Comparison of ENCODE assay signal across 7 cellular contexts in genomic region chr19:49497047-49497789, GRCh38. TPM values are rescaled to one million over a fixed set of nuclear protein-coding genes. Genes with fewer than 3 reads are reported as not detected.
DNase-seq lines count a peak whose midpoint lies in the region; ATAC-seq and TF ChIP-seq lines count a peak whose summit lies in the region.

No MANE protein-coding gene starts in this region.

- peak; percentile 39 for TF ChIP-seq POLR2A in GM18526 (IDR thresholded peaks at IDR 0.05; ENCODE audit: extremely low read depth, insufficient read length)
- peak; percentile 52 for TF ChIP-seq POLR2A in erythroblast (IDR thresholded peaks at IDR 0.05; ENCODE audit: low read length)
- TF ChIP-seq POLR2A in transverse colon (IDR thresholded peaks at IDR 0.05) = peak; percentile 38

- H3K9me3 ChIP-seq in transverse colon = no peaks in the 10 kb centered on the region

- no peaks in the 10 kb centered on the region for H3K27me3 ChIP-seq in transverse colon

- no peak for TF ChIP-seq CTCF in transverse colon (IDR thresholded peaks at IDR 0.05)

- DNase-seq in NCI-H510A (lab: John Stamatoyannopoulos, UW) (peak; percentile 56), erythroblast (lab: John Stamatoyannopoulos, UW) (peak; percentile 88 to 90), naive B cell (peak; percentile 78), transverse colon (peak; percentile 86)
- DNase-seq in activated CD8-positive, alpha-beta memory T cell treated with anti-CD3 and anti-CD28 coated beads, Interleukin-2, amount 10 ng/mL, durations not matched to agents 7 days and 5 days = peak; percentile 85

- WGBS in transverse colon (ENCODE audit: low coverage in 1 of 2), 2 donors = 12 to 40% methylated on average over 1 to 22 of the region's 22 CpGs

- peak overlapping the region; percentile 88 to 97 (median 91) for H3K4me3 ChIP-seq in transverse colon

- peak overlapping the region; percentile 94 for H3K27ac Mint-ChIP-seq in activated CD8-positive, alpha-beta memory T cell treated with anti-CD3 and anti-CD28 coated beads, Interleukin-2, amount 10 ng/mL, durations not matched to agents 7 days and 5 days
- peak overlapping the region; percentile 99 to 100 (median 99) for H3K27ac Mint-ChIP-seq in naive B cell

- peaks cover 55% of the 10 kb centered on the region for H3K36me3 Mint-ChIP-seq in activated CD8-positive, alpha-beta memory T cell treated with anti-CD3 and anti-CD28 coated beads, Interleukin-2, amount 10 ng/mL, durations not matched to agents 7 days and 5 days
- H3K36me3 Mint-ChIP-seq in naive B cell = peaks cover 7 to 17% of the 10 kb centered on the region in 2 donors

- CTCF ChIA-PET in activated CD8-positive, alpha-beta memory T cell treated with anti-CD3 and anti-CD28 coated beads, Interleukin-2, amount 10 ng/mL, durations not matched to agents 7 days and 5 days (lab: Charles Lee) = interaction anchor here (1.7 to 2.9 kb wide), 2 partner anchors 9 to 81 kb away, joined by 3 to 9 read pairs; partner anchors contain the start of gene RPL13A

- peaks cover 0 to 30% (median 10%) of the 10 kb centered on the region in 4 donors for H3K36me3 ChIP-seq in transverse colon

- TF ChIP-seq EP300 in transverse colon (IDR thresholded peaks at IDR 0.05; ENCODE audit: low read depth) = no peak

- no peak for ATAC-seq in activated CD8-positive, alpha-beta memory T cell treated with anti-CD3 and anti-CD28 coated beads, Interleukin-2, amount 10 ng/mL, durations not matched to agents 7 days and 5 days
- ATAC-seq in naive B cell (ENCODE audit: low read depth in 2 of 2) (peak; percentile 18), HG03565 (IDR thresholded peaks at IDR 0.05; ENCODE audit: unreplicated experiment) (no peak)

- no peaks in the 10 kb centered on the region for H3K27me3 Mint-ChIP-seq in activated CD8-positive, alpha-beta memory T cell treated with anti-CD3 and anti-CD28 coated beads, Interleukin-2, amount 10 ng/mL, durations not matched to agents 7 days and 5 days
- H3K27me3 Mint-ChIP-seq in naive B cell = no peaks in the 10 kb centered on the region

- H3K4me1 Mint-ChIP-seq in activated CD8-positive, alpha-beta memory T cell treated with anti-CD3 and anti-CD28 coated beads, Interleukin-2, amount 10 ng/mL, durations not matched to agents 7 days and 5 days = peaks cover 65% of the 10 kb centered on the region
- peaks cover 40 to 66% (median 45%) of the 10 kb centered on the region in 3 donors for H3K4me1 Mint-ChIP-seq in naive B cell

- intact Hi-C loops in transverse colon (cut with DNase I; ENCODE audit: low total_unique reads) = no loop called here

- H3K4me1 ChIP-seq in transverse colon = peaks cover 18 to 43% (median 32%) of the 10 kb centered on the region in 4 donors

- H3K27ac ChIP-seq in transverse colon = peak overlapping the region; percentile 95 to 99 (median 96)

- no peaks in the 10 kb centered on the region for H3K9me3 Mint-ChIP-seq in activated CD8-positive, alpha-beta memory T cell treated with anti-CD3 and anti-CD28 coated beads, Interleukin-2, amount 10 ng/mL, durations not matched to agents 7 days and 5 days (ENCODE audit: low read depth)
- peaks cover 0 to 2% (median 0%) of the 10 kb centered on the region in 7 donors for H3K9me3 Mint-ChIP-seq in naive B cell

- in situ Hi-C loops in transverse colon (cut with MboI; ENCODE audit: low pct_ligation_motif_present in 1 of 4, low pct_unique_long_range_greater_than_20kb in 1 of 4, low sequenced_read_pairs in 3 of 4) = loop anchor here in 1 of 4 donors (25.0 kb wide), 1 partner anchor 365 kb away; the partner anchor contains the start of genes PNKP and PTOV1

- H3K4me3 Mint-ChIP-seq in activated CD8-positive, alpha-beta memory T cell treated with anti-CD3 and anti-CD28 coated beads, Interleukin-2, amount 10 ng/mL, durations not matched to agents 7 days and 5 days = peak overlapping the region; percentile 97
- peak overlapping the region; percentile 94 to 100 (median 98) for H3K4me3 Mint-ChIP-seq in naive B cell

RNA-seq across cellular contexts. Expression of gene RPS11, which starts 1.0 kb away (rescaled TPM):
- 1,000 to 10,000 TPM; 1,876 to 2,018 TPM for total RNA-seq in activated CD8-positive, alpha-beta memory T cell treated with anti-CD3 and anti-CD28 coated beads, Interleukin-2, amount 10 ng/mL, durations not matched to agents 7 days and 5 days
- polyA plus RNA-seq in naive B cell (ENCODE audit: low read depth in 6 of 6) = 1,000 to 10,000 TPM; 2,581 to 3,900 (median 3,339) TPM
- 1,000 to 10,000 TPM; 1,601 to 4,774 (median 2,823) TPM for total RNA-seq in transverse colon

RNA-seq across cellular contexts. Expression of gene RPL13A, which starts 9.8 kb away (rescaled TPM):
- 1,000 to 10,000 TPM; 2,143 to 2,523 TPM for total RNA-seq in activated CD8-positive, alpha-beta memory T cell treated with anti-CD3 and anti-CD28 coated beads, Interleukin-2, amount 10 ng/mL, durations not matched to agents 7 days and 5 days
- 1,000 to 10,000 TPM; 1,519 to 3,103 (median 2,606) TPM for polyA plus RNA-seq in naive B cell (ENCODE audit: low read depth in 6 of 6)
- total RNA-seq in transverse colon = 1,000 to 10,000 TPM; 1,219 to 2,956 (median 2,884) TPM

RNA-seq across cellular contexts. Expression of gene FCGRT, which starts 15.2 kb away (rescaled TPM):
- 1 to 10 TPM; 2.1 to 7.9 TPM for total RNA-seq in activated CD8-positive, alpha-beta memory T cell treated with anti-CD3 and anti-CD28 coated beads, Interleukin-2, amount 10 ng/mL, durations not matched to agents 7 days and 5 days
- polyA plus RNA-seq in naive B cell (ENCODE audit: low read depth in 6 of 6) = 10 to 100 TPM; 56.7 to 69.7 (median 62.7) TPM
- 100 to 1,000 TPM; 425 to 562 (median 519) TPM for total RNA-seq in transverse colon

RNA-seq across cellular contexts. Expression of gene FLT3LG, which starts 23.2 kb away (rescaled TPM):
- 100 to 1,000 TPM; 112 to 151 TPM for total RNA-seq in activated CD8-positive, alpha-beta memory T cell treated with anti-CD3 and anti-CD28 coated beads, Interleukin-2, amount 10 ng/mL, durations not matched to agents 7 days and 5 days
- 10 to 100 TPM in 5 of 6 donors, 1 to 10 TPM in 1; 9.5 to 15.0 (median 11.4) TPM for polyA plus RNA-seq in naive B cell (ENCODE audit: low read depth in 6 of 6)
- total RNA-seq in transverse colon = 1 to 10 TPM in 2 of 4 donors, under 1 TPM in 1, not detected in 1; 1.00 to 4.0 (median 3.2) TPM

RNA-seq across cellular contexts. Expression of gene RCN3, which starts 30.6 kb away (rescaled TPM):
- total RNA-seq in activated CD8-positive, alpha-beta memory T cell treated with anti-CD3 and anti-CD28 coated beads, Interleukin-2, amount 10 ng/mL, durations not matched to agents 7 days and 5 days = under 1 TPM; 0.19 to 0.53 TPM
- under 1 TPM in 2 of 6 donors, not detected in 4; 0.17 to 0.43 TPM for polyA plus RNA-seq in naive B cell (ENCODE audit: low read depth in 6 of 6)
- total RNA-seq in transverse colon = 100 to 1,000 TPM in 1 of 4 donors, 10 to 100 TPM in 3; 26.2 to 119 (median 57.4) TPM

Comparison
In these comparisons a context has a peak if more than half of its experiments do, and no peak if none do; other contexts are left out.
1. ATAC-seq: peak in naive B cell (2 of 2); none in activated CD8-positive, alpha-beta memory T cell treated with anti-CD3 and anti-CD28 coated beads, Interleukin-2, amount 10 ng/mL, durations not matched to agents 7 days and 5 days (single experiment) and HG03565 (single experiment).
2. RNA of gene FCGRT, which starts 15.2 kb away (total RNA-seq): 425 to 562 TPM in transverse colon; 2.1 to 7.9 TPM in activated CD8-positive, alpha-beta memory T cell treated with anti-CD3 and anti-CD28 coated beads, Interleukin-2, amount 10 ng/mL, durations not matched to agents 7 days and 5 days; every median in the first group is over 10 times any median in the second.
3. Peak in every context shown above with its lines, with median percentiles within 50 percentile points of each other: POLR2A ChIP-seq and DNase-seq.